8 cellular contexts compared by ENCODE assay signal in genomic region chr7:155299539-155300202, GRCh38. TPM values are rescaled to one million over a fixed set of nuclear protein-coding genes. Genes with fewer than 3 reads are reported as not detected.
A peak's percentile ranks its signal among the peaks of the same experiment; 100 is the strongest.
DNase-seq lines count a peak whose midpoint lies in the region; ATAC-seq and TF ChIP-seq lines count a peak whose summit lies in the region.

No MANE protein-coding gene starts in this region.

- peaks cover 35% of the 10 kb centered on the region for H3K4me1 Mint-ChIP-seq in GM23338
- peaks cover 59% of the 10 kb centered on the region for H3K4me1 Mint-ChIP-seq in activated T-cell treated with anti-CD3 and anti-CD28 coated beads, Interleukin-2, amount 50 U/mL, for 24 hours (ENCODE audit: low read depth)

- H3K27ac ChIP-seq in GM23338 (ENCODE audit: low read depth), result no peak overlapping the region
- H3K27ac ChIP-seq in gastroesophageal sphincter, result peak overlapping the region in 3 of 4 donors; percentile 88 to 99 (median 95)

- peaks cover 50% of the 10 kb centered on the region for H4K20me1 ChIP-seq in GM23338 (replicated peaks; ENCODE audit: insufficient read depth)

- H3K36me3 Mint-ChIP-seq in GM23338 (ENCODE audit: low read depth), result peaks cover 51% of the 10 kb centered on the region
- H3K36me3 Mint-ChIP-seq in activated T-cell treated with anti-CD3 and anti-CD28 coated beads, Interleukin-2, amount 50 U/mL, for 24 hours (ENCODE audit: low read depth), result peaks cover 56% of the 10 kb centered on the region

- no peak overlapping the region; the same call in 1 of the 2 replicates for H3K27ac Mint-ChIP-seq in GM23338
- H3K27ac Mint-ChIP-seq in activated T-cell treated with anti-CD3 and anti-CD28 coated beads, Interleukin-2, amount 50 U/mL, for 24 hours, result peak overlapping the region; percentile 98

- H3K9ac ChIP-seq in skeletal muscle satellite cell (ENCODE audit: low read depth, low read length), result peak overlapping the region; percentile 90

- no peak overlapping the region for H2AFZ ChIP-seq in GM23338

- TF ChIP-seq POLR2A in gastroesophageal sphincter (IDR thresholded peaks at IDR 0.05), result no peak

- peak overlapping the region; percentile 98 for H3K4me2 ChIP-seq in GM23338
- H3K4me2 ChIP-seq in skeletal muscle satellite cell (ENCODE audit: low read length), result peak overlapping the region; percentile 99

- 37 to 50% methylated on average over 7 to 8 of the region's 8 CpGs for WGBS in gastroesophageal sphincter (ENCODE audit: low coverage in 1 of 2), 2 donors

- no peak for TF ChIP-seq CTCF in GM23338 (conservative IDR thresholded peaks at IDR 0.05; ENCODE audit: low read depth in 2 of 2)
- no peak for TF ChIP-seq CTCF in gastroesophageal sphincter (IDR thresholded peaks at IDR 0.05)

- peak; percentile 30 for DNase-seq in AG08396 (ENCODE audit: low spot score)
- no peak for DNase-seq in GM23338 (ENCODE audit: low spot score)
- DNase-seq in activated T-cell treated with anti-CD3 and anti-CD28 coated beads, Interleukin-2, amount 50 U/mL, for 24 hours, result no peak
- DNase-seq in NCI-H446 (lab: John Stamatoyannopoulos, UW), result no peak
- DNase-seq in SW480 (ENCODE audit: low spot score), result no peak

- TF ChIP-seq EP300 in gastroesophageal sphincter (IDR thresholded peaks at IDR 0.05), result no peak

- 0 out of 2 replicates have a peak, but pooled peaks cover 5% of the 10 kb centered on the region for H3K9me2 ChIP-seq in GM23338 (ENCODE audit: insufficient read depth)

- H3K27me3 Mint-ChIP-seq in GM23338 (ENCODE audit: insufficient read depth, low read depth, poor library complexity), result peaks cover 6% of the 10 kb centered on the region
- no peaks in the 10 kb centered on the region for H3K27me3 Mint-ChIP-seq in activated T-cell treated with anti-CD3 and anti-CD28 coated beads, Interleukin-2, amount 50 U/mL, for 24 hours

- peak overlapping the region; percentile 87 for H3K4me3 ChIP-seq in GM23338
- H3K4me3 ChIP-seq in gastroesophageal sphincter, result peak overlapping the region; percentile 67 to 84
- H3K4me3 ChIP-seq in skeletal muscle satellite cell (ENCODE audit: low read length), result peak overlapping the region; percentile 85

- H3K79me2 ChIP-seq in GM23338 (replicated peaks; ENCODE audit: insufficient read depth), result peaks cover 65% of the 10 kb centered on the region

- H3K4me3 Mint-ChIP-seq in GM23338, result peak overlapping the region; percentile 88
- peak overlapping the region; percentile 90 for H3K4me3 Mint-ChIP-seq in activated T-cell treated with anti-CD3 and anti-CD28 coated beads, Interleukin-2, amount 50 U/mL, for 24 hours

- H3K4me1 ChIP-seq in GM23338 (ENCODE audit: insufficient read depth), result peaks cover 39% of the 10 kb centered on the region
- peaks cover 0 to 44% (median 9%) of the 10 kb centered on the region in 3 donors for H3K4me1 ChIP-seq in gastroesophageal sphincter
- peaks cover 33% of the 10 kb centered on the region for H3K4me1 ChIP-seq in skeletal muscle satellite cell (ENCODE audit: control insufficient read depth, insufficient read depth, low read length)

- no peaks in the 10 kb centered on the region; the same call in 1 of the 2 replicates for H3F3A ChIP-seq in GM23338 (replicated peaks; ENCODE audit: low read depth)

- H3K9me3 ChIP-seq in gastroesophageal sphincter (no peaks in the 10 kb centered on the region), skeletal muscle satellite cell (replicated peaks; ENCODE audit: low read length) (no peaks in the 10 kb centered on the region)

- no peaks in the 10 kb centered on the region for H3K27me3 ChIP-seq in GM23338 (ENCODE audit: insufficient read depth)
- H3K27me3 ChIP-seq in gastroesophageal sphincter, result no peaks in the 10 kb centered on the region
- H3K27me3 ChIP-seq in skeletal muscle satellite cell (ENCODE audit: control insufficient read depth, insufficient read depth, low read length), result no peaks in the 10 kb centered on the region

- H3K36me3 ChIP-seq in GM23338 (ENCODE audit: insufficient read depth) (peaks cover 26% of the 10 kb centered on the region), gastroesophageal sphincter (peaks cover 0 to 31% of the 10 kb centered on the region in 2 donors), skeletal muscle satellite cell (ENCODE audit: insufficient read depth, low read length) (peaks cover 37% of the 10 kb centered on the region)

- no peaks in the 10 kb centered on the region for H3K9me3 Mint-ChIP-seq in GM23338
- no peaks in the 10 kb centered on the region for H3K9me3 Mint-ChIP-seq in activated T-cell treated with anti-CD3 and anti-CD28 coated beads, Interleukin-2, amount 50 U/mL, for 24 hours

- ATAC-seq in GM23338 (no peak), gastroesophageal sphincter (no peak), GM18873 (IDR thresholded peaks at IDR 0.05; ENCODE audit: low FRiP score, unreplicated experiment) (no peak)

TF ChIP-seq in GM23338, 12 proteins besides CTCF, POLR2A, EP300 and RAD21 (continues in another document):
- TF ChIP-seq CREB1 (CRISPR knock-in tag; IDR thresholded peaks at IDR 0.05; ENCODE audit: low read depth) (no peak), ZNF462 (CRISPR knock-in tag; IDR thresholded peaks at IDR 0.05) (no peak), EZH2 (IDR thresholded peaks at IDR 0.05; ENCODE audit: low read depth, unreplicated experiment) (no peak), NANOG (IDR thresholded peaks at IDR 0.05; ENCODE audit: borderline replicate concordance) (no peak), ZNF114 (CRISPR knock-in tag; IDR thresholded peaks at IDR 0.05) (no peak), ZNF331 (CRISPR knock-in tag; IDR thresholded peaks at IDR 0.05; ENCODE audit: low read depth) (no peak), POLR2AphosphoS5 (IDR thresholded peaks at IDR 0.05; ENCODE audit: low read depth) (no peak)

RNA-seq across cellular contexts. Expression of gene INSIG1, which starts 2.0 kb away (rescaled TPM):
- total RNA-seq in GM23338 (2014; rRNA removed; shearing (Covaris generic)), result 106 and 131 TPM in 2 replicates
- polyA plus RNA-seq in GM23338 (2016; fragmentation: Nextera tagmentation; extraction: Ambion mirVana), result 70.3 and 71.5 TPM in 2 replicates
- total RNA-seq in gastroesophageal sphincter, result 10 to 100 TPM; 18.8 to 52.1 (median 30.7) TPM
- total RNA-seq in skeletal muscle satellite cell (2012; rRNA removed), result 114 and 316 TPM in 2 replicates
